In genomic region chr10:101379663-101380352, GRCh38 we compare ENCODE assay signal across 21 cellular contexts. TPM values are rescaled to one million over a fixed set of nuclear protein-coding genes. Genes with fewer than 3 reads are reported as not detected.
DNase-seq lines count a peak whose midpoint lies in the region; ATAC-seq, FAIRE-seq and TF ChIP-seq lines count a peak whose summit lies in the region.
"Had no signal": no experiment of that assay in that cellular context is flagged by ENCODE, and none has a peak within 500 bp of the region (broad histone marks: within the 10 kb centered on the region; RNA-seq: fewer than 3 reads in every experiment).

No MANE protein-coding gene starts in this region.

- H3K27me3 Mint-ChIP-seq in MCF 10A (ENCODE audit: insufficient read depth, unreplicated experiment) = no peaks in the 10 kb centered on the region
- H3K27me3 Mint-ChIP-seq: CD4-positive, alpha-beta T cell had no signal

- H4K20me1 ChIP-seq in mammary epithelial cell (ENCODE audit: insufficient read depth, low read length) (no peaks in the 10 kb centered on the region), HepG2 (ENCODE audit: insufficient read depth, low read length) (no peaks in the 10 kb centered on the region; the same call in 1 of the 2 replicates)

- in situ Hi-C loops in mammary epithelial cell (cut with MboI; ENCODE audit: low sequenced_read_pairs in 2 of 2) (no loop called here), HepG2 (cut with HindIII; ENCODE audit: extremely low pct_ligation_motif_present, low pct_unique_long_range_greater_than_20kb) (no loop called here)

- TF ChIP-seq CTCF in mammary epithelial cell (conservative IDR thresholded peaks at IDR 0.05 in 1 of 2, IDR thresholded peaks at IDR 0.05 in 1 of 2; ENCODE audit: extremely low read depth in 1 of 2, insufficient read depth in 1 of 2, low read depth in 1 of 2, low read length in 2 of 2) = no peak
- no peak for TF ChIP-seq CTCF in MCF 10A (IDR thresholded peaks at IDR 0.05; ENCODE audit: unreplicated experiment)
- TF ChIP-seq CTCF in bronchial epithelial cell (IDR thresholded peaks at IDR 0.05; ENCODE audit: insufficient read depth, low read length, severe bottlenecking) = no peak
- no peak for TF ChIP-seq CTCF in pancreas (IDR thresholded peaks at IDR 0.05)
- TF ChIP-seq CTCF in HepG2 (CRISPR knock-in tag; IDR thresholded peaks at IDR 0.05) = no peak

- peak; percentile 21 for DNase-seq in mammary epithelial cell
- no peak for DNase-seq in MCF 10A (ENCODE audit: unreplicated experiment)
- peak; percentile 63 for DNase-seq in bronchial epithelial cell (ENCODE audit: low read depth)
- no peak for DNase-seq in pancreas
- DNase-seq in NCI-H1417 (lab: John Stamatoyannopoulos, UW) = no peak
- no peak for DNase-seq in HepG2 (ENCODE audit: low spot score)
- DNase-seq in NK-92 (lab: John Stamatoyannopoulos, UW; ENCODE audit: unreplicated experiment) = no peak
- DNase-seq: CD4-positive, alpha-beta T cell; DMS153; GOT3; NCI-H1436 treated with DMSO at 0.1 percent for 48 hours; NCI-H2029; NCI-H345; NCI-H524 treated with DMSO at 0.1 percent for 48 hours; Right ventricle myocardium superior; SK-N-SH had no signal

- TF ChIP-seq RAD21 in HepG2 (CRISPR knock-in tag; IDR thresholded peaks at IDR 0.05) = no peak

- POLR2A ChIA-PET in MCF 10A (lab: Yijun Ruan, JAX) (interaction anchor here (1.0 to 1.9 kb wide), 5 partner anchors 8 to 25 kb away, joined by 3 to 8 read pairs (median 5); no protein-coding TSS in a partner anchor), HepG2 (lab: Yijun Ruan, JAX) (no interaction called here)

- H3K27ac ChIP-seq in mammary epithelial cell (ENCODE audit: insufficient read depth, low read depth, low read length) = peak overlapping the region; percentile 16
- no peak overlapping the region for H3K27ac ChIP-seq in pancreas
- H3K27ac ChIP-seq in HepG2 (ENCODE audit: extremely low read length, insufficient read depth, low read length) = no peak overlapping the region
- H3K27ac ChIP-seq: A549 had no signal

- H3K4me1 ChIP-seq in mammary epithelial cell (ENCODE audit: insufficient read depth, low read length) = peaks cover 11% of the 10 kb centered on the region
- no peaks in the 10 kb centered on the region for H3K4me1 ChIP-seq in pancreas
- no peaks in the 10 kb centered on the region for H3K4me1 ChIP-seq in HepG2 (ENCODE audit: insufficient read depth, low read length)
- H3K4me1 ChIP-seq: A549 had no signal

- peaks cover 10% of the 10 kb centered on the region for H3K36me3 Mint-ChIP-seq in MCF 10A (ENCODE audit: insufficient read depth, unreplicated experiment)

- H3K4me3 Mint-ChIP-seq in MCF 10A (ENCODE audit: unreplicated experiment) = no peak overlapping the region
- H3K4me3 Mint-ChIP-seq: CD4-positive, alpha-beta T cell had no signal

- H3K36me3 ChIP-seq in mammary epithelial cell (ENCODE audit: insufficient read depth, low read length) (no peaks in the 10 kb centered on the region), bronchial epithelial cell (ENCODE audit: control insufficient read depth, insufficient read depth, low read length) (no peaks in the 10 kb centered on the region), pancreas (no peaks in the 10 kb centered on the region), HepG2 (replicated peaks in 1 of 2; ENCODE audit: control insufficient read depth in 1 of 2, insufficient read depth in 2 of 2, low read length in 2 of 2) (no peaks in the 10 kb centered on the region)

- H3K27ac Mint-ChIP-seq in MCF 10A (ENCODE audit: low read depth, unreplicated experiment) = no peak overlapping the region
- H3K27ac Mint-ChIP-seq: CD4-positive, alpha-beta T cell had no signal

- TF ChIP-seq EP300 in HepG2 (IDR thresholded peaks at IDR 0.05; ENCODE audit: low read depth in 2 of 2, low read length in 2 of 2) (no peak), HepG2 (CRISPR knock-in tag; IDR thresholded peaks at IDR 0.05; ENCODE audit: borderline replicate concordance) (no peak)

- dilution Hi-C loops in mammary epithelial cell (cut with HindIII; ENCODE audit: low sequenced_read_pairs) = no loop called here

- H3K9me3 Mint-ChIP-seq in MCF 10A (ENCODE audit: unreplicated experiment) = peaks cover 7% of the 10 kb centered on the region
- H3K9me3 Mint-ChIP-seq: CD4-positive, alpha-beta T cell had no signal

- H3K79me2 ChIP-seq in mammary epithelial cell (ENCODE audit: insufficient read depth, low read length) (peaks cover under 1% of the 10 kb centered on the region), HepG2 (ENCODE audit: insufficient read depth, low read length) (no peaks in the 10 kb centered on the region)

- H3K9me3 ChIP-seq in mammary epithelial cell (replicated peaks; ENCODE audit: insufficient read depth, low read length) (no peaks in the 10 kb centered on the region), pancreas (no peaks in the 10 kb centered on the region), HepG2 (ENCODE audit: low read length) (no peaks in the 10 kb centered on the region)
- H3K9me3 ChIP-seq: A549, SK-N-SH had no signal

- BruUV-seq in mammary epithelial cell (replicated peaks; lab: Mats Ljungman, UMichigan) (no TSS peak), MCF 10A (replicated peaks; lab: Mats Ljungman, UMichigan) (no TSS peak), HepG2 (replicated peaks; lab: Mats Ljungman, UMichigan) (no TSS peak)

- FAIRE-seq in bronchial epithelial cell (lab: Jason Lieb, UNC) (no peak), pancreas (lab: Jason Lieb, UNC) (peak; percentile 5), HepG2 (lab: Jason Lieb, UNC) (no peak)
- FAIRE-seq: GM19239 had no signal

- TF ChIP-seq POLR2A in HepG2 (IDR thresholded peaks at IDR 0.05; ENCODE audit: insufficient read depth in 1 of 2, low read depth in 2 of 2, low read length in 2 of 2) = no peak

- ATAC-seq in pancreas (no peak), HepG2 (no peak)
- ATAC-seq: A549, GM12878, HCT116, Panc1 had no signal

- H3K27me3 ChIP-seq in mammary epithelial cell (ENCODE audit: insufficient read depth, low read length) (no peaks in the 10 kb centered on the region), bronchial epithelial cell (ENCODE audit: control insufficient read depth, insufficient read depth, low read length) (no peaks in the 10 kb centered on the region), pancreas (no peaks in the 10 kb centered on the region), HepG2 (ENCODE audit: control insufficient read depth in 1 of 2, insufficient read depth in 2 of 2, low read length in 2 of 2) (no peaks in the 10 kb centered on the region)

- intact Hi-C loops in mammary epithelial cell (cut with micrococcal nuclease) (no loop called here), MCF 10A (cut with micrococcal nuclease) (no loop called here), pancreas (cut with DNase I) (no loop called here), HepG2 (cut with micrococcal nuclease; ENCODE audit: unreplicated experiment) (no loop called here)

- H3K4me1 Mint-ChIP-seq in MCF 10A (ENCODE audit: insufficient read depth, unreplicated experiment) = peaks cover 5% of the 10 kb centered on the region

- H2AFZ ChIP-seq in mammary epithelial cell (ENCODE audit: low read depth, low read length) (no peak overlapping the region), HepG2 (ENCODE audit: low read length) (no peak overlapping the region)

- no peak overlapping the region for H3K9ac ChIP-seq in mammary epithelial cell (ENCODE audit: insufficient read depth, low read length)
- no peak overlapping the region for H3K9ac ChIP-seq in HepG2 (ENCODE audit: insufficient read depth, low read depth, low read length)
- H3K9ac ChIP-seq: SK-N-SH had no signal

- CTCF ChIA-PET in mammary epithelial cell (lab: Charles Lee; ENCODE audit: low non-redundant PET) (interaction anchor here (0.5 to 0.6 kb wide), 2 partner anchors 49 to 109 kb away, joined by 3 to 5 read pairs; no protein-coding TSS in a partner anchor), MCF 10A (lab: Yijun Ruan, JAX) (interaction anchor here (0.6 to 1.0 kb wide), 3 partner anchors 9 to 40 kb away, joined by 3 to 5 read pairs (median 4); no protein-coding TSS in a partner anchor), HepG2 (lab: Yijun Ruan, JAX; ENCODE audit: low intra/inter-chr PET ratio, low total read pairs) (no interaction called here)

- H3K4me2 ChIP-seq in mammary epithelial cell (ENCODE audit: insufficient read depth, low read depth, low read length) (no peak overlapping the region), HepG2 (ENCODE audit: low read depth, low read length) (no peak overlapping the region)
- H3K4me2 ChIP-seq: A549, SK-N-SH had no signal

- H3K4me3 ChIP-seq in mammary epithelial cell (replicated peaks in 1 of 3; ENCODE audit: insufficient read depth in 1 of 3, low read depth in 2 of 3, low read length in 3 of 3) (no peak overlapping the region), bronchial epithelial cell (ENCODE audit: low read depth, low read length) (no peak overlapping the region), pancreas (no peak overlapping the region), HepG2 (replicated peaks in 1 of 3; ENCODE audit: insufficient read depth in 1 of 3, low read depth in 2 of 3, low read length in 3 of 3) (no peak overlapping the region)
- H3K4me3 ChIP-seq: A549, GM12878 had no signal

- WGBS in mammary epithelial cell (ENCODE audit: low coverage, missing lambda C conversion rate) = 47% methylated on average over 5 of the region's 5 CpGs
- WGBS in pancreas, 2 donors = 59 to 64% methylated on average over 5 of the region's 5 CpGs
- 70% methylated on average over 5 of the region's 5 CpGs for WGBS in HepG2 (ENCODE audit: low lambda C conversion rate)

RNA-seq across cellular contexts. Expression of gene BTRC, which starts 25.8 kb away (rescaled TPM):
- total RNA-seq in mammary epithelial cell = 10 to 100 TPM; 12.3 to 20.3 TPM
- polyA plus RNA-seq in mammary epithelial cell = 7.8 TPM
- polyA minus RNA-seq in mammary epithelial cell = 12.5 TPM
- total RNA-seq in MCF 10A (2022) = 19.4 and 25.2 TPM in 2 replicates
- total RNA-seq in bronchial epithelial cell = 6.8 and 9.7 TPM in 2 replicates
- 10 to 100 TPM in 2 of 6 donors, 1 to 10 TPM in 4; 8.0 to 16.4 (median 9.4) TPM for total RNA-seq in pancreas
- polyA plus RNA-seq in pancreas = 1 to 10 TPM; 4.3 to 5.1 TPM
- total RNA-seq in HepG2 (2016; rRNA removed; fragmentation: Illumina TruSeq; extraction: Trizol) = 14.4 and 26.0 TPM in 2 replicates
- 2.2 and 2.6 TPM in 2 replicates for total RNA-seq in HepG2 (2016; cell fraction: cytosol; rRNA removed; fragmentation: Illumina TruSeq; extraction: Trizol; ENCODE audit: low read depth)
- 14.5 and 25.7 TPM in 2 replicates for total RNA-seq in HepG2 (2016; cell fraction: insoluble cytoplasmic fraction; rRNA removed; fragmentation: Illumina TruSeq; extraction: Trizol)
- total RNA-seq in HepG2 (2016; cell fraction: membrane; rRNA removed; fragmentation: Illumina TruSeq; extraction: Trizol) = 5.5 and 5.9 TPM in 2 replicates
- total RNA-seq in HepG2 (2016; cell fraction: nucleus; rRNA removed; fragmentation: Illumina TruSeq; extraction: Trizol) = 9.6 and 9.8 TPM in 2 replicates
- 10.7 and 12.0 TPM in 2 replicates for polyA plus RNA-seq in HepG2 (2011; rRNA removed)
- 6.9 and 11.2 TPM in 2 replicates for polyA plus RNA-seq in HepG2 (2011; cell fraction: cytosol; rRNA removed)
- polyA plus RNA-seq in HepG2 (2011; cell fraction: nucleus; rRNA removed) = 7.8 and 8.8 TPM in 2 replicates
- polyA plus RNA-seq in HepG2 (2012) = 9.1 and 10.5 TPM in 2 replicates
- 0.51 and 0.66 TPM in 2 replicates for polyA plus RNA-seq in HepG2 (2016; cell fraction: cytosol; fragmentation: Illumina TruSeq; extraction: Trizol; ENCODE audit: low read depth)
- polyA plus RNA-seq in HepG2 (2016; cell fraction: insoluble cytoplasmic fraction; fragmentation: Illumina TruSeq; extraction: Trizol; ENCODE audit: low read depth) = 18.0 and 20.8 TPM in 2 replicates
- 1.9 and 2.3 TPM in 2 replicates for polyA plus RNA-seq in HepG2 (2016; cell fraction: membrane; fragmentation: Illumina TruSeq; extraction: Trizol; ENCODE audit: low read depth)
- 8.8 and 9.8 TPM in 2 replicates for polyA plus RNA-seq in HepG2 (2016; cell fraction: nucleus; fragmentation: Illumina TruSeq; extraction: Trizol; ENCODE audit: insufficient read depth, low read depth)
- polyA minus RNA-seq in HepG2 (2011; rRNA and poly(A)+ RNA removed; ENCODE audit: low replicate concordance) = 19.3 and 21.9 TPM in 2 replicates
- 12.1 and 16.2 TPM in 2 replicates for polyA minus RNA-seq in HepG2 (2011; cell fraction: cytosol; rRNA and poly(A)+ RNA removed)
- 17.8 and 21.1 TPM in 2 replicates for polyA minus RNA-seq in HepG2 (2011; cell fraction: nucleus; rRNA and poly(A)+ RNA removed)

Comparison
In these comparisons a context has a peak if more than half of its experiments do, and no peak if none do; other contexts are left out.
1. DNase-seq: peak in mammary epithelial cell (single experiment) and bronchial epithelial cell (single experiment); none in MCF 10A (single experiment), pancreas (0 of 6), NCI-H1417 (0 of 3), HepG2 (single experiment) and NK-92 (single experiment).